ENCODE assay signal across 16 cellular contexts in genomic region chr11:32094931-32095330, GRCh38. TPM values are rescaled to one million over a fixed set of nuclear protein-coding genes. Genes with fewer than 3 reads are reported as not detected.
DNase-seq lines count a peak whose midpoint lies in the region; ATAC-seq, FAIRE-seq and TF ChIP-seq lines count a peak whose summit lies in the region.
"Had no signal": no experiment of that assay in that cellular context is flagged by ENCODE, and none has a peak within 500 bp of the region (broad histone marks: within the 10 kb centered on the region; RNA-seq: fewer than 3 reads in every experiment).

No MANE protein-coding gene starts in this region.

- intact Hi-C loops in GM12878 (cut with micrococcal nuclease; ENCODE audit: unreplicated experiment) (no loop called here), esophagus muscularis mucosa (cut with DNase I) (no loop called here)

- WGBS in GM12878 (ENCODE audit: insufficient coverage, insufficient replicate concordance, low lambda C conversion rate, missing lambda C conversion rate) = 93% methylated on average over 1 of the region's 1 CpG
- WGBS in esophagus muscularis mucosa = 100% methylated on average over 1 of the region's 1 CpG

- H2AFZ ChIP-seq in GM12878 (ENCODE audit: control insufficient read depth, low read depth, low read length) = no peak overlapping the region

- SMC1A ChIA-PET in GM12878 (lab: Charles Lee; ENCODE audit: uncharacterized antibody, unreplicated experiment) = no interaction called here

- TF ChIP-seq RAD21 in GM12878 (IDR thresholded peaks at IDR 0.05; ENCODE audit: insufficient read depth, low read depth, low read length) = no peak

- H4K20me1 ChIP-seq in GM12878 (ENCODE audit: control insufficient read depth, insufficient read depth) = no peaks in the 10 kb centered on the region

- H3K4me2 ChIP-seq in GM12878 (ENCODE audit: control insufficient read depth, insufficient read depth) = peak overlapping the region; percentile 49

- H3K9me3 ChIP-seq in GM12878 (replicated peaks; ENCODE audit: control insufficient read depth, insufficient read depth, low read length) = no peaks in the 10 kb centered on the region; the same call in 2 of the 3 replicates
- no peaks in the 10 kb centered on the region for H3K9me3 ChIP-seq in esophagus muscularis mucosa
- H3K9me3 ChIP-seq: SJCRH30 had no signal

- H3K36me3 ChIP-seq in GM12878 (ENCODE audit: control insufficient read depth in 2 of 2, insufficient read depth in 2 of 2, low read length in 1 of 2) (peaks cover 10 to 25% of the 10 kb centered on the region in 2 experiments), esophagus muscularis mucosa (peaks cover 16 to 29% (median 27%) of the 10 kb centered on the region in 4 donors)

- CTCF ChIA-PET in GM12878 (lab: Yijun Ruan, JAX) = interaction anchor here (0.9 to 1.5 kb wide), 2 partner anchors 12 to 88 kb away, joined by 3 to 4 read pairs; no protein-coding TSS in a partner anchor

- TF ChIP-seq POLR2A in GM12878 (IDR thresholded peaks at IDR 0.05; ENCODE audit: low read depth, low read length) = no peak
- TF ChIP-seq POLR2A in esophagus muscularis mucosa (IDR thresholded peaks at IDR 0.05; ENCODE audit: low read depth) = no peak

- RAD21 ChIA-PET in GM12878 (lab: Charles Lee; ENCODE audit: unreplicated experiment) = interaction anchor here (1.3 kb wide), 2 partner anchors 72 to 81 kb away, joined by 3 to 5 read pairs; no protein-coding TSS in a partner anchor

- POLR2A ChIA-PET in GM12878 (lab: Charles Lee) = interaction anchor here (1.0 kb wide), 1 partner anchor 21 kb away, joined by 3 read pairs; no protein-coding TSS in a partner anchor

- TF ChIP-seq EP300 in GM12878 (IDR thresholded peaks at IDR 0.05; ENCODE audit: borderline replicate concordance in 1 of 2, control insufficient read depth in 1 of 2, low read depth in 2 of 2, low read length in 2 of 2) (no peak), esophagus muscularis mucosa (IDR thresholded peaks at IDR 0.05) (no peak)

- no TSS peak for BruUV-seq in GM12878 (replicated peaks; lab: Mats Ljungman, UMichigan)

- H3K4me3 ChIP-seq in GM12878 (0 out of 2 replicates have a peak overlapping the region, but pooled peaks have one; percentile 94), fibroblast of pulmonary artery (replicated peaks; ENCODE audit: low read depth, low read length) (no peak overlapping the region), esophagus muscularis mucosa (no peak overlapping the region)
- H3K4me3 ChIP-seq: SJCRH30 had no signal

- H3K27me3 ChIP-seq in GM12878 (replicated peaks in 1 of 2; ENCODE audit: control insufficient read depth in 2 of 2, insufficient read depth in 2 of 2, low read length in 1 of 2) (no peaks in the 10 kb centered on the region), esophagus muscularis mucosa (no peaks in the 10 kb centered on the region)
- H3K27me3 ChIP-seq: SJCRH30 had no signal

- peaks cover 67% of the 10 kb centered on the region for H3K79me2 ChIP-seq in GM12878 (ENCODE audit: control insufficient read depth, insufficient read depth, low read length)

- H3K9ac ChIP-seq in GM12878 (ENCODE audit: control insufficient read depth, insufficient read depth, low read length) = no peak overlapping the region

- H3K27ac ChIP-seq in GM12878 (ENCODE audit: control insufficient read depth, insufficient read depth) (no peak overlapping the region; the same call in 1 of the 2 replicates), esophagus muscularis mucosa (replicated peaks in 1 of 4) (no peak overlapping the region)
- H3K27ac ChIP-seq: SJCRH30 had no signal

- TF ChIP-seq CTCF in GM12878 (IDR thresholded peaks at IDR 0.05 in 2 of 3, conservative IDR thresholded peaks at IDR 0.05 in 1 of 3; ENCODE audit: control insufficient read depth in 2 of 3, extremely low read depth in 1 of 3, insufficient read depth in 1 of 3, low read depth in 3 of 3, low read length in 3 of 3) (no peak), fibroblast of pulmonary artery (IDR thresholded peaks at IDR 0.05; ENCODE audit: low read length, missing control alignments) (no peak), esophagus muscularis mucosa (IDR thresholded peaks at IDR 0.05) (no peak)

- in situ Hi-C loops in GM12878 (cut with MboI) = loop anchor here (25.0 kb wide), 1 partner anchor 1758 kb away; no protein-coding TSS in a partner anchor

- FAIRE-seq in GM12878 (lab: Jason Lieb, UNC) = no peak

- H3K4me1 ChIP-seq in GM12878 (ENCODE audit: control insufficient read depth, insufficient read depth, low read length) = 0 out of 2 replicates have a peak, but pooled peaks cover 3% of the 10 kb centered on the region
- H3K4me1 ChIP-seq in esophagus muscularis mucosa = peaks cover 11 to 40% (median 30%) of the 10 kb centered on the region in 4 donors

- DNase-seq in AG08395 (ENCODE audit: low spot score) = peak; percentile 21
- peak; percentile 42 for DNase-seq in GM03348 (ENCODE audit: low spot score)
- DNase-seq in GM12878 (ENCODE audit: low read depth, low spot score) = no peak
- peak; percentile 49 for DNase-seq in fibroblast of pulmonary artery (ENCODE audit: low read depth)
- no peak for DNase-seq in esophagus muscularis mucosa (ENCODE audit: extremely low spot score)
- DNase-seq in NCI-H1105 treated with DMSO at 0.1 percent for 48 hours (lab: John Stamatoyannopoulos, UW) = no peak
- no peak for DNase-seq in T1000 (lab: John Stamatoyannopoulos, UW)
- DNase-seq: CD4-positive, alpha-beta T cell; DMS79; GDM1; GOT3; NCI-H1417; NCI-H2081; NCI-H524; SJCRH30 had no signal

- no peak for ATAC-seq in GM12878
- no peak for ATAC-seq in HG03342 (IDR thresholded peaks at IDR 0.05; ENCODE audit: unreplicated experiment)

TF ChIP-seq in GM12878, 131 proteins besides CTCF, POLR2A, EP300 and RAD21:
- no peak for TF ChIP-seq SKIL (IDR thresholded peaks at IDR 0.05; ENCODE audit: low read depth, poor library complexity, severe bottlenecking)
- TF ChIP-seq ZNF384 (IDR thresholded peaks at IDR 0.05; ENCODE audit: borderline replicate concordance, low read depth, low read length) = no peak
TF ChIP-seq in GM12878: peak in this region for 0.

RNA-seq across cellular contexts. Expression of gene RCN1, which starts 4.1 kb away (rescaled TPM):
- 72.5 and 78.0 TPM in 2 replicates for total RNA-seq in GM12878 (2013; cell fraction: nucleolus; rRNA removed)
- total RNA-seq in GM12878 (2014; rRNA removed) (50.2 and 54.7 TPM in 2 replicates), GM12878 (2014; rRNA removed; fragmentation: Illumina TruSeq; extraction: Trizol) (61.1 and 61.5 TPM in 2 replicates), GM12878 (2021) (51.2 and 52.8 TPM in 2 replicates), esophagus muscularis mucosa (10 to 100 TPM; 27.8 to 67.8 (median 48.8) TPM)
- 35.9 TPM for polyA plus RNA-seq in GM12878 (2011; ENCODE audit: low read depth)
- polyA plus RNA-seq in GM12878 (2011; rRNA removed) (73.1 and 103 TPM in 2 replicates), GM12878 (2014; fragmentation: Illumina TruSeq; extraction: Trizol) (62.5 and 86.8 TPM in 2 replicates), GM12878 (2014; fragmentation: Nextera tagmentation; extraction: Ambion mirVana) (10 to 100 TPM; 17.6 to 37.4 TPM), GM12878 (2014; rRNA removed) (44.1 and 49.5 TPM in 2 replicates), GM12878 (2016; fragmentation: Nextera tagmentation; extraction: Ambion mirVana) (10 to 100 TPM; 70.9 to 76.7 TPM)
- 25.5 and 27.0 TPM in 2 replicates for polyA plus RNA-seq in GM12878 (2011; cell fraction: cytosol; rRNA removed)
- 42.9 and 49.0 TPM in 2 replicates for polyA plus RNA-seq in GM12878 (2011; cell fraction: nucleus; rRNA removed)
- polyA plus RNA-seq in GM12878 (2012) = 50.1 and 52.4 TPM in 2 replicates
- polyA minus RNA-seq in GM12878 (2011; rRNA and poly(A)+ RNA removed) = 24.5 and 33.3 TPM in 2 replicates
- polyA minus RNA-seq in GM12878 (2011; cell fraction: cytosol; rRNA and poly(A)+ RNA removed) = 19.1 and 21.6 TPM in 2 replicates
- polyA minus RNA-seq in GM12878 (2011; cell fraction: nucleus; rRNA and poly(A)+ RNA removed) = 18.5 and 26.6 TPM in 2 replicates

Comparison
In these comparisons a context has a peak if more than half of its experiments do, and no peak if none do; other contexts are left out.
1. DNase-seq: peak in AG08395 (single experiment), GM03348 (single experiment) and fibroblast of pulmonary artery (single experiment); none in GM12878 (single experiment), esophagus muscularis mucosa (single experiment), NCI-H1105 treated with DMSO at 0.1 percent for 48 hours (single experiment) and T1000 (single experiment).